8 cellular contexts compared by ENCODE assay signal in the genomic region with DNA sequence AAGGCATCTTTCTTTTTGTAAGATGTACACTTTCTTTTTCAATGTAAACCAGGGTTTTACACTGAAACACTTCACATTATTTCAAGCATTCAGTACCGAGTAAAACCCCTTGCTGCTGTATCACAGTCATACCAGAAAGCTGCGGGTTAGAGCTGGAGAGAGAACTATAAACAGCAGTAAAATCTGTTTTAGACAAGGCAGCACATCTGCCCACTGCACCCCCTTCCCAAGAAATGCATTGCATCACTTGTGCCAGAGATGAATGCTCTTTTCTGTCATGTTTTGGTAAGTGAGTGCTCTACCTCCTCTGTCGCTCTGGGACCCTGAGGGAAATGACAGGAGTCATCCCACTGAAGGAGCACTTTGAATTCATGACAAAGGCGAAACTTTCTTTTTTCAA.
DNase-seq lines count a peak whose midpoint lies in the region; ATAC-seq and TF ChIP-seq lines count a peak whose summit lies in the region.

No MANE protein-coding gene starts in this region.

- no peak overlapping the region for H3K27ac ChIP-seq in CD4-positive, alpha-beta memory T cell (ENCODE audit: low read depth, low read length)
- H3K27ac ChIP-seq in IMR-90 (ENCODE audit: insufficient read depth, low read length) (peak overlapping the region; percentile 84; the same call in 1 of the 2 replicates), left lung (peak overlapping the region in 1 of 2 donors; percentile 31)

- intact Hi-C loops in CD4-positive, alpha-beta memory T cell (cut with micrococcal nuclease), result no loop called here
- intact Hi-C loops in IMR-90 (cut with micrococcal nuclease) (loop anchor here (5.0 to 10.0 kb wide), 3 partner anchors 178 to 403 kb away; partner anchors contain the start of gene MTMR2), left lung (cut with DNase I) (no loop called here), lower leg skin (cut with DNase I; ENCODE audit: low total_unique reads) (no loop called here)

- H3K27me3 Mint-ChIP-seq in CD4-positive, alpha-beta memory T cell, result no peaks in the 10 kb centered on the region

- H2BK5ac ChIP-seq in IMR-90 (ENCODE audit: low read depth, low read length, poor library complexity, severe bottlenecking), result peak overlapping the region; percentile 76

- peak; percentile 84 for ATAC-seq in GM21381 (IDR thresholded peaks at IDR 0.05; ENCODE audit: unreplicated experiment)
- peak; percentile 74 for ATAC-seq in IMR-90 (ENCODE audit: low read depth)
- peak; percentile 44 for ATAC-seq in left lung

- peak overlapping the region; percentile 69 for H2BK120ac ChIP-seq in IMR-90 (ENCODE audit: low read depth, low read length)

- peaks cover 9 to 13% of the 10 kb centered on the region in 2 donors for H3K36me3 Mint-ChIP-seq in CD4-positive, alpha-beta memory T cell

- TF ChIP-seq POLR2A in IMR-90 (IDR thresholded peaks at IDR 0.05; ENCODE audit: low read depth, low read length) (no peak), lower leg skin (IDR thresholded peaks at IDR 0.05) (no peak)

- peak overlapping the region in 1 of 2 experiments; percentile 60; a peak in 2 of 4 replicates for H4K8ac ChIP-seq in IMR-90 (ENCODE audit: low read depth in 2 of 2, low read length in 2 of 2)

- peaks cover 31 to 68% of the 10 kb centered on the region in 2 experiments for H3K79me1 ChIP-seq in IMR-90 (ENCODE audit: low read depth in 1 of 2, low read length in 2 of 2)

- no peaks in the 10 kb centered on the region for H3K9me3 ChIP-seq in CD4-positive, alpha-beta memory T cell (ENCODE audit: control insufficient read depth in 1 of 2, low read length in 2 of 2)
- H3K9me3 ChIP-seq in IMR-90 (ENCODE audit: control insufficient read depth, insufficient read depth, low read length), result no peaks in the 10 kb centered on the region
- H3K9me3 ChIP-seq in left lung, result no peaks in the 10 kb centered on the region

- dilution Hi-C loops in IMR-90 (cut with HindIII; ENCODE audit: low sequenced_read_pairs, unreplicated experiment), result no loop called here

- in situ Hi-C loops in IMR-90 (cut with MboI; ENCODE audit: low sequenced_read_pairs), result no loop called here

- no CpG with 5 or more reads among the region's 4 CpGs for WGBS in IMR-90 (ENCODE audit: extremely low coverage in 2 of 2, insufficient read length in 1 of 2), 2 experiments
- 71 to 75% methylated on average over 4 of the region's 4 CpGs for WGBS in lower leg skin, 2 donors

- H3K4me3 Mint-ChIP-seq in CD4-positive, alpha-beta memory T cell, result peak overlapping the region in 2 of 8 donors; percentile 6 to 39

- H2AK9ac ChIP-seq in IMR-90 (replicated peaks; ENCODE audit: low read depth, low read length, poor library complexity), result no peak overlapping the region

- H2AFZ ChIP-seq in IMR-90 (replicated peaks; ENCODE audit: low read length, poor library complexity), result no peak overlapping the region

- peak overlapping the region; percentile 3; the same call in 1 of the 3 replicates for H2BK15ac ChIP-seq in IMR-90 (ENCODE audit: low read depth, low read length)

- no TSS peak for BruUV-seq in IMR-90 (replicated peaks; lab: Mats Ljungman, UMichigan)

- peak overlapping the region; percentile 51 for H2AK5ac ChIP-seq in IMR-90 (ENCODE audit: low read depth, low read length)

- peak overlapping the region; percentile 79 for H3K4ac ChIP-seq in IMR-90 (ENCODE audit: low read depth, low read length)

- H3K4me2 ChIP-seq in IMR-90 (ENCODE audit: low read depth, low read length), result peak overlapping the region; percentile 63

- peak overlapping the region; percentile 90 for H3K23ac ChIP-seq in IMR-90 (ENCODE audit: low read depth, low read length)

- no peak for DNase-seq in CD4-positive, alpha-beta memory T cell
- DNase-seq in IMR-90 (peak; percentile 73), left lung (no peak), OCI-M2 (lab: John Stamatoyannopoulos, UW; ENCODE audit: unreplicated experiment) (no peak), amniotic stem cell (lab: John Stamatoyannopoulos, UW) (no peak), kidney glomerular epithelial cell (lab: John Stamatoyannopoulos, UW) (no peak), lower leg skin (ENCODE audit: low spot score in 2 of 2) (no peak)

- no peak for TF ChIP-seq CTCF in IMR-90 (conservative IDR thresholded peaks at IDR 0.05; ENCODE audit: low read depth, low read length)
- TF ChIP-seq CTCF in left lung (IDR thresholded peaks at IDR 0.05), result no peak
- TF ChIP-seq CTCF in lower leg skin (IDR thresholded peaks at IDR 0.05), result no peak

- H4K5ac ChIP-seq in IMR-90 (ENCODE audit: low read depth, low read length), result peak overlapping the region; percentile 16; the same call in 1 of the 2 replicates

- H3K9me1 ChIP-seq in IMR-90 (ENCODE audit: insufficient read depth, low read length), result no peaks in the 10 kb centered on the region

- no peaks in the 10 kb centered on the region for H3K9me3 Mint-ChIP-seq in CD4-positive, alpha-beta memory T cell

- no peak overlapping the region for H3K4me3 ChIP-seq in CD4-positive, alpha-beta memory T cell (ENCODE audit: low read length in 2 of 2)
- H3K4me3 ChIP-seq in IMR-90 (ENCODE audit: insufficient read depth, low read depth, low read length) (no peak overlapping the region), left lung (no peak overlapping the region), lower leg skin (ENCODE audit: low read depth, poor library complexity, severe bottlenecking) (no peak overlapping the region)

- 0 out of 2 replicates have a peak overlapping the region, but pooled peaks have one; percentile 21 for H3K18ac ChIP-seq in IMR-90 (ENCODE audit: low read depth, low read length)

- POLR2A ChIA-PET in CD4-positive, alpha-beta memory T cell (lab: Charles Lee; ENCODE audit: partially characterized antibody), result interaction anchor here (0.9 to 2.9 kb wide), 4 partner anchors 14 to 103 kb away, joined by 3 to 12 read pairs (median 4); no protein-coding TSS in a partner anchor
- POLR2A ChIA-PET in IMR-90 (lab: Charles Lee; ENCODE audit: unreplicated experiment), result no interaction called here

- H3K36me3 ChIP-seq in CD4-positive, alpha-beta memory T cell (ENCODE audit: insufficient read depth, low read length), result no peaks in the 10 kb centered on the region
- H3K36me3 ChIP-seq in IMR-90 (ENCODE audit: control insufficient read depth, insufficient read depth, low read length) (peaks cover 1% of the 10 kb centered on the region; the same call in 1 of the 2 replicates), left lung (no peaks in the 10 kb centered on the region)

- peak overlapping the region; percentile 16 for H4K91ac ChIP-seq in IMR-90 (ENCODE audit: insufficient read depth, low read depth, low read length)

- H3K14ac ChIP-seq in IMR-90 (replicated peaks; ENCODE audit: low read depth, low read length), result no peak overlapping the region; the same call in 1 of the 2 replicates

- no peaks in the 10 kb centered on the region for H3K27me3 ChIP-seq in CD4-positive, alpha-beta memory T cell (ENCODE audit: insufficient read depth, low read length)
- H3K27me3 ChIP-seq in IMR-90 (ENCODE audit: control insufficient read depth, insufficient read depth, low read length), result no peaks in the 10 kb centered on the region
- H3K27me3 ChIP-seq in left lung, result no peaks in the 10 kb centered on the region

- peak overlapping the region in 5 of 7 donors; percentile 19 to 44 (median 35) for H3K27ac Mint-ChIP-seq in CD4-positive, alpha-beta memory T cell

- no peak for TF ChIP-seq RAD21 in IMR-90 (IDR thresholded peaks at IDR 0.05; ENCODE audit: low read length)

- no peak overlapping the region for H3K56ac ChIP-seq in IMR-90 (ENCODE audit: extremely low read depth, insufficient read depth, low read length)

- H2BK20ac ChIP-seq in IMR-90 (ENCODE audit: low read depth, low read length), result peak overlapping the region; percentile 75; the same call in 1 of the 2 replicates

- 0 out of 2 replicates have a peak overlapping the region, but pooled peaks have one; percentile 1 for H3K9ac ChIP-seq in IMR-90 (ENCODE audit: low read depth, low read length)

- H4K20me1 ChIP-seq in IMR-90 (ENCODE audit: insufficient read depth, low read length), result no peaks in the 10 kb centered on the region

- CTCF ChIA-PET in CD4-positive, alpha-beta memory T cell (lab: Charles Lee; ENCODE audit: partially characterized antibody), result interaction anchor here (0.5 to 4.8 kb wide), 4 partner anchors 9 to 180 kb away, joined by 3 to 53 read pairs (median 6); partner anchors contain the start of gene MAML2
- CTCF ChIA-PET in IMR-90 (lab: Yijun Ruan, JAX), result interaction anchor here (1.0 to 5.7 kb wide), 2 partner anchors 15 to 106 kb away, joined by 6 to 34 read pairs; partner anchors contain the start of gene MAML2

- peaks cover 25% of the 10 kb centered on the region for H3K4me1 ChIP-seq in CD4-positive, alpha-beta memory T cell (ENCODE audit: insufficient read depth, low read length)
- H3K4me1 ChIP-seq in IMR-90 (ENCODE audit: control insufficient read depth, insufficient read depth, low read length), result peaks cover 19% of the 10 kb centered on the region
- peaks cover 11 to 48% of the 10 kb centered on the region in 2 donors for H3K4me1 ChIP-seq in left lung

- H3K4me1 Mint-ChIP-seq in CD4-positive, alpha-beta memory T cell, result peaks cover 24 to 44% (median 33%) of the 10 kb centered on the region in 4 donors

TF ChIP-seq in IMR-90, 13 proteins besides CTCF, POLR2A, EP300 and RAD21:
- TF ChIP-seq BHLHE40 (IDR thresholded peaks at IDR 0.05; ENCODE audit: low read depth, low read length) (no peak), FOS (IDR thresholded peaks at IDR 0.05; ENCODE audit: low read depth, low read length) (no peak), RCOR1 (IDR thresholded peaks at IDR 0.05; ENCODE audit: insufficient replicate concordance, low read length) (no peak), CEBPB (IDR thresholded peaks at IDR 0.05; ENCODE audit: low read depth, low read length) (peak; percentile 90), MAFK (IDR thresholded peaks at IDR 0.05; ENCODE audit: low read depth, low read length) (no peak)
